Comparison of ENCODE assay signal across 17 cellular contexts in the genomic region with DNA sequence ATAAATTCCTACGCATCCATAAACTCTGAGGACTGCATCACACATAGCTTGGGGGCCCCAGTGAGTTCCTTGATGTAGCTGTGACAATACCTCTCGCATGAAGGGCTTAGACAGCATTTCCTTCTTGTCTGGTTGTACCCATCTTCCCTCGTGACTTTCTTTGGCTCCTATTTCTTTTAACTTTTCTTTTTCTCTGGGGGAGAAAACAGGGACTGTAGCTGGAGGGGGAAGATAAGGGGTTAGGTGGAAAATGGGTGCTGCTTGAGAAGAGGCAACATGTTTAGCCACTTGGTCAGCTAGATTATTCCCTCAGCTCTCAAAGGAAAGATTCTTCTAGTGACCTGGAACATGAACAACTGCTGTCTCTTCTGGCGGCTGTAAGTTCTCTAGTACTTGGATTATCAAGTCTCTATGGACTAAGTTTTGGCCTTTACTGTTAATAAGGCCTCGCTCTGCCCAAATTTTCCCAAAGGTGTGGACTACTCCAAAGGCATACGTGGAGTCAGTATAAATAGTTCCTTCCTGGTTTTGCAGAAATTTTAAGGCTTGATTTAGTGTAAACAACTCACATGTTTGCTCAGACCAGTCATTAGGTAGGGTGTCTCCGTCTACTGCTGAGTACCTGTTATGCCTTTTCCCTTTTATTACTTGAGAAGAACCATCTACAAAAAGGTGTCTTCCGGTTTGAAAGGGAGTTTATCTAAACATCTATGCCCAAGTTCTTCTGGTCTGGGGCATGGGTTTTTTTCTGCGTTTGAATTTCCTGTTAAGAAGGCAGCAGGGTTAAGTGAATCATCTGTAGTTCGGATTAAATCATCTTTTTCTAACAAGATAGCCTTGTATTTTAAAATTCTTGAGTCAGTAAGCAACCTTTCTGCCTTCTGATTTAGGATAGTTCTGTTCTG. TPM values are rescaled to one million over a fixed set of nuclear protein-coding genes. Genes with fewer than 3 reads are reported as not detected.
DNase-seq lines count a peak whose midpoint lies in the region; ATAC-seq and TF ChIP-seq lines count a peak whose summit lies in the region.
"Had no signal": no experiment of that assay in that cellular context is flagged by ENCODE, and none has a peak within 500 bp of the region (broad histone marks: within the 10 kb centered on the region; RNA-seq: fewer than 3 reads in every experiment).

No MANE protein-coding gene starts in this region.

- H3K36me3 Mint-ChIP-seq in CD4-positive, CD25-positive, alpha-beta regulatory T cell = no peaks in the 10 kb centered on the region
- no peaks in the 10 kb centered on the region for H3K36me3 Mint-ChIP-seq in CD8-positive, alpha-beta T cell
- H3K36me3 Mint-ChIP-seq in activated T-helper 17 cell treated with anti-CD3 and anti-CD28 coated beads, Interleukin-2, amount 50 U/mL, for 72 hours (ENCODE audit: low read depth) = peaks cover 14% of the 10 kb centered on the region
- no peaks in the 10 kb centered on the region for H3K36me3 Mint-ChIP-seq in activated T-helper 1 cell treated with anti-CD3 and anti-CD28 coated beads, Interleukin-12 subunit alpha, Interleukin-12 subunit beta, Interleukin-2, Interleukin-4 antibody, amounts not matched to agents 30 ng/mL and 10 ng/mL and 1 ng/mL, durations not matched to agents 14 hours and 24 hours and 36 hours (ENCODE audit: low read depth)

- peak overlapping the region in 3 of 4 donors; percentile 13 to 47 (median 29) for H3K4me3 Mint-ChIP-seq in CD4-positive, CD25-positive, alpha-beta regulatory T cell
- H3K4me3 Mint-ChIP-seq in CD8-positive, alpha-beta T cell = no peak overlapping the region
- H3K4me3 Mint-ChIP-seq in activated T-helper 17 cell treated with anti-CD3 and anti-CD28 coated beads, Interleukin-2, amount 50 U/mL, for 72 hours = peak overlapping the region; percentile 78
- no peak overlapping the region for H3K4me3 Mint-ChIP-seq in activated T-helper 1 cell treated with anti-CD3 and anti-CD28 coated beads, Interleukin-12 subunit alpha, Interleukin-12 subunit beta, Interleukin-2, Interleukin-4 antibody, amounts not matched to agents 30 ng/mL and 10 ng/mL and 1 ng/mL, durations not matched to agents 14 hours and 24 hours and 36 hours

- peak overlapping the region; percentile 56 to 87 (median 86) for H3K27ac Mint-ChIP-seq in CD4-positive, CD25-positive, alpha-beta regulatory T cell
- peak overlapping the region; percentile 53 for H3K27ac Mint-ChIP-seq in CD8-positive, alpha-beta T cell
- H3K27ac Mint-ChIP-seq in activated T-helper 17 cell treated with anti-CD3 and anti-CD28 coated beads, Interleukin-2, amount 50 U/mL, for 72 hours = peak overlapping the region; percentile 87
- H3K27ac Mint-ChIP-seq in activated T-helper 1 cell treated with anti-CD3 and anti-CD28 coated beads, Interleukin-12 subunit alpha, Interleukin-12 subunit beta, Interleukin-2, Interleukin-4 antibody, amounts not matched to agents 30 ng/mL and 10 ng/mL and 1 ng/mL, durations not matched to agents 14 hours and 24 hours and 36 hours = no peak overlapping the region

- DNase-seq in CD4-positive, CD25-positive, alpha-beta regulatory T cell = peak in 1 of 3 donors; percentile 57
- no peak for DNase-seq in CD8-positive, alpha-beta T cell
- DNase-seq in fibroblast of the aortic adventitia (ENCODE audit: low read depth) (peak; percentile 9), gastrocnemius medialis (no peak)
- DNase-seq in activated T-helper 1 cell treated with anti-CD3 and anti-CD28 coated beads, Interleukin-12 subunit alpha, Interleukin-12 subunit beta, Interleukin-2, Interleukin-4 antibody, amounts not matched to agents 30 ng/mL and 10 ng/mL and 1 ng/mL, durations not matched to agents 14 hours and 24 hours and 36 hours (ENCODE audit: low spot score) = no peak
- DNase-seq: activated CD4-positive, alpha-beta T cell treated with anti-CD3 and anti-CD28 coated beads, Interleukin-2, amount 50 U/mL, for 48 hours; AML-193; GOT3; left lung; NCI-H1694; NCI-H345; SHP77; sigmoid colon; T-helper 9 cell had no signal

- H3K4me1 ChIP-seq in CD4-positive, CD25-positive, alpha-beta regulatory T cell (ENCODE audit: control insufficient read depth, insufficient read depth, low read length, poor library complexity, severe bottlenecking) = peaks cover 3% of the 10 kb centered on the region
- H3K4me1 ChIP-seq in CD8-positive, alpha-beta T cell (ENCODE audit: insufficient read depth, low read length) = peaks cover 6% of the 10 kb centered on the region
- H3K4me1 ChIP-seq in gastrocnemius medialis = no peaks in the 10 kb centered on the region
- H3K4me1 ChIP-seq: left lung, sigmoid colon had no signal

- H3K27me3 ChIP-seq in CD4-positive, CD25-positive, alpha-beta regulatory T cell (ENCODE audit: control insufficient read depth, insufficient read depth, low read length) = no peaks in the 10 kb centered on the region
- no peaks in the 10 kb centered on the region for H3K27me3 ChIP-seq in CD8-positive, alpha-beta T cell (ENCODE audit: insufficient read depth, low read length)
- H3K27me3 ChIP-seq in gastrocnemius medialis = no peaks in the 10 kb centered on the region
- H3K27me3 ChIP-seq: left lung, sigmoid colon had no signal

- intact Hi-C loops in CD8-positive, alpha-beta T cell (cut with DNase I, micrococcal nuclease) = no loop called here
- intact Hi-C loops in gastrocnemius medialis (cut with DNase I; ENCODE audit: low total_unique reads) = no loop called here
- intact Hi-C loops in activated T-helper 1 cell treated with anti-CD3 and anti-CD28 coated beads, Interleukin-12 subunit alpha, Interleukin-12 subunit beta, Interleukin-2, Interleukin-4 antibody, amounts not matched to agents 30 ng/mL and 10 ng/mL and 1 ng/mL, durations not matched to agents 14 hours and 24 hours and 36 hours (cut with micrococcal nuclease) = no loop called here

- in situ Hi-C loops in gastrocnemius medialis (cut with MboI; ENCODE audit: low sequenced_read_pairs in 4 of 4) = no loop called here

- TF ChIP-seq POLR2A in gastrocnemius medialis (IDR thresholded peaks at IDR 0.05) = no peak

- peak; percentile 47 to 53 for ATAC-seq in CD4-positive, CD25-positive, alpha-beta regulatory T cell (ENCODE audit: low read depth in 2 of 2)
- peak; percentile 36 for ATAC-seq in CD8-positive, alpha-beta T cell
- ATAC-seq in activated T-helper 17 cell treated with anti-CD3 and anti-CD28 coated beads, Interleukin-2, amount 50 U/mL, for 72 hours (replicated peaks) = peak; percentile 88
- ATAC-seq in gastrocnemius medialis (no peak), HG03342 (IDR thresholded peaks at IDR 0.05; ENCODE audit: unreplicated experiment) (no peak)
- ATAC-seq: left lung had no signal

- POLR2A ChIA-PET in CD8-positive, alpha-beta T cell (lab: Charles Lee) = no interaction called here

- peak overlapping the region; percentile 3 for H3K4me3 ChIP-seq in CD4-positive, CD25-positive, alpha-beta regulatory T cell (ENCODE audit: low read depth, low read length)
- H3K4me3 ChIP-seq in CD8-positive, alpha-beta T cell (ENCODE audit: low read depth, low read length) = no peak overlapping the region
- H3K4me3 ChIP-seq in fibroblast of the aortic adventitia (ENCODE audit: low read depth, low read length) (no peak overlapping the region), gastrocnemius medialis (no peak overlapping the region)
- H3K4me3 ChIP-seq: left lung, sigmoid colon, thoracic aorta had no signal

- H3K27me3 Mint-ChIP-seq in CD4-positive, CD25-positive, alpha-beta regulatory T cell = peaks cover 4% of the 10 kb centered on the region
- H3K27me3 Mint-ChIP-seq in CD8-positive, alpha-beta T cell (ENCODE audit: low read depth) = peaks cover 9% of the 10 kb centered on the region
- H3K27me3 Mint-ChIP-seq in activated T-helper 17 cell treated with anti-CD3 and anti-CD28 coated beads, Interleukin-2, amount 50 U/mL, for 72 hours = no peaks in the 10 kb centered on the region
- H3K27me3 Mint-ChIP-seq in activated T-helper 1 cell treated with anti-CD3 and anti-CD28 coated beads, Interleukin-12 subunit alpha, Interleukin-12 subunit beta, Interleukin-2, Interleukin-4 antibody, amounts not matched to agents 30 ng/mL and 10 ng/mL and 1 ng/mL, durations not matched to agents 14 hours and 24 hours and 36 hours (ENCODE audit: insufficient read depth) = peaks cover 4% of the 10 kb centered on the region

- H3K9me3 ChIP-seq in CD4-positive, CD25-positive, alpha-beta regulatory T cell (ENCODE audit: control insufficient read depth in 2 of 2, low read length in 2 of 2) = peaks cover 0 to 2% of the 10 kb centered on the region in 2 experiments
- H3K9me3 ChIP-seq in CD8-positive, alpha-beta T cell (ENCODE audit: low read length) = no peaks in the 10 kb centered on the region
- no peaks in the 10 kb centered on the region for H3K9me3 ChIP-seq in gastrocnemius medialis
- H3K9me3 ChIP-seq: left lung, sigmoid colon, thoracic aorta had no signal

- H3K4me1 Mint-ChIP-seq in CD4-positive, CD25-positive, alpha-beta regulatory T cell = peaks cover 0 to 13% (median 9%) of the 10 kb centered on the region in 4 donors
- peaks cover 15% of the 10 kb centered on the region for H3K4me1 Mint-ChIP-seq in CD8-positive, alpha-beta T cell (ENCODE audit: low read depth)
- H3K4me1 Mint-ChIP-seq in activated T-helper 17 cell treated with anti-CD3 and anti-CD28 coated beads, Interleukin-2, amount 50 U/mL, for 72 hours = peaks cover 18% of the 10 kb centered on the region
- peaks cover 11% of the 10 kb centered on the region for H3K4me1 Mint-ChIP-seq in activated T-helper 1 cell treated with anti-CD3 and anti-CD28 coated beads, Interleukin-12 subunit alpha, Interleukin-12 subunit beta, Interleukin-2, Interleukin-4 antibody, amounts not matched to agents 30 ng/mL and 10 ng/mL and 1 ng/mL, durations not matched to agents 14 hours and 24 hours and 36 hours (ENCODE audit: low read depth)

- CTCF ChIA-PET in CD8-positive, alpha-beta T cell (lab: Charles Lee) = interaction anchor here (0.8 to 1.6 kb wide), 4 partner anchors 13 to 21 kb away, joined by 3 to 4 read pairs (median 3); a partner anchor contains a TSS

- no peaks in the 10 kb centered on the region for H3K36me3 ChIP-seq in CD4-positive, CD25-positive, alpha-beta regulatory T cell (ENCODE audit: control insufficient read depth, insufficient read depth, low read length)
- H3K36me3 ChIP-seq in CD8-positive, alpha-beta T cell (ENCODE audit: insufficient read depth, low read length) = no peaks in the 10 kb centered on the region
- no peaks in the 10 kb centered on the region for H3K36me3 ChIP-seq in gastrocnemius medialis
- H3K36me3 ChIP-seq: left lung, sigmoid colon, thoracic aorta had no signal

- H3K9me3 Mint-ChIP-seq in CD4-positive, CD25-positive, alpha-beta regulatory T cell = peaks cover 0 to 2% (median 0%) of the 10 kb centered on the region in 7 donors
- no peaks in the 10 kb centered on the region for H3K9me3 Mint-ChIP-seq in CD8-positive, alpha-beta T cell
- peaks cover 4% of the 10 kb centered on the region for H3K9me3 Mint-ChIP-seq in activated T-helper 17 cell treated with anti-CD3 and anti-CD28 coated beads, Interleukin-2, amount 50 U/mL, for 72 hours
- no peaks in the 10 kb centered on the region for H3K9me3 Mint-ChIP-seq in activated T-helper 1 cell treated with anti-CD3 and anti-CD28 coated beads, Interleukin-12 subunit alpha, Interleukin-12 subunit beta, Interleukin-2, Interleukin-4 antibody, amounts not matched to agents 30 ng/mL and 10 ng/mL and 1 ng/mL, durations not matched to agents 14 hours and 24 hours and 36 hours

- TF ChIP-seq CTCF in CD8-positive, alpha-beta T cell (IDR thresholded peaks at IDR 0.05) = no peak
- no peak for TF ChIP-seq CTCF in fibroblast of the aortic adventitia (IDR thresholded peaks at IDR 0.05; ENCODE audit: insufficient read depth, low read length)
- TF ChIP-seq CTCF in gastrocnemius medialis (IDR thresholded peaks at IDR 0.05 in 4 of 5, conservative IDR thresholded peaks at IDR 0.05 in 1 of 5) = no peak

- peak overlapping the region; percentile 47 for H3K27ac ChIP-seq in CD4-positive, CD25-positive, alpha-beta regulatory T cell (ENCODE audit: insufficient read depth, low read length, poor library complexity, severe bottlenecking)
- H3K27ac ChIP-seq in CD8-positive, alpha-beta T cell (ENCODE audit: low read depth, low read length) = no peak overlapping the region
- no peak overlapping the region for H3K27ac ChIP-seq in gastrocnemius medialis
- H3K27ac ChIP-seq: left lung, thoracic aorta had no signal

RNA-seq across cellular contexts. Expression of a gene that starts 21.0 kb away (rescaled TPM):
- 42.2 TPM for total RNA-seq in CD4-positive, CD25-positive, alpha-beta regulatory T cell
- polyA plus RNA-seq in CD4-positive, CD25-positive, alpha-beta regulatory T cell = 10 to 100 TPM; 13.4 to 26.7 (median 14.6) TPM
- 10 to 100 TPM; 21.3 to 23.8 TPM for total RNA-seq in CD8-positive, alpha-beta T cell
- total RNA-seq in activated T-helper 17 cell treated with anti-CD3 and anti-CD28 coated beads, Interleukin-2, amount 50 U/mL, for 72 hours = 10 to 100 TPM; 34.6 to 37.7 TPM
- total RNA-seq in fibroblast of the aortic adventitia (ENCODE audit: low replicate concordance) = 97.9 and 142 TPM in 2 replicates
- total RNA-seq in gastrocnemius medialis = 10 to 100 TPM; 13.5 to 29.2 (median 15.0) TPM
- total RNA-seq in activated T-helper 1 cell treated with anti-CD3 and anti-CD28 coated beads, Interleukin-12 subunit alpha, Interleukin-12 subunit beta, Interleukin-2, Interleukin-4 antibody, amounts not matched to agents 30 ng/mL and 10 ng/mL and 1 ng/mL, durations not matched to agents 14 hours and 24 hours and 36 hours = 38.6 and 44.0 TPM in 2 replicates

Comparison
In these comparisons a context has a peak if more than half of its experiments do, and no peak if none do; other contexts are left out.
1. ATAC-seq: peak in CD4-positive, CD25-positive, alpha-beta regulatory T cell (2 of 2), CD8-positive, alpha-beta T cell (single experiment) and activated T-helper 17 cell treated with anti-CD3 and anti-CD28 coated beads, Interleukin-2, amount 50 U/mL, for 72 hours (single experiment); none in gastrocnemius medialis (0 of 2) and HG03342 (single experiment).
2. H3K4me3 Mint-ChIP-seq: peak in CD4-positive, CD25-positive, alpha-beta regulatory T cell (3 of 4) and activated T-helper 17 cell treated with anti-CD3 and anti-CD28 coated beads, Interleukin-2, amount 50 U/mL, for 72 hours (single experiment); none in CD8-positive, alpha-beta T cell (single experiment) and activated T-helper 1 cell treated with anti-CD3 and anti-CD28 coated beads, Interleukin-12 subunit alpha, Interleukin-12 subunit beta, Interleukin-2, Interleukin-4 antibody, amounts not matched to agents 30 ng/mL and 10 ng/mL and 1 ng/mL, durations not matched to agents 14 hours and 24 hours and 36 hours (single experiment).